8 cellular contexts compared by ENCODE assay signal in the genomic region with DNA sequence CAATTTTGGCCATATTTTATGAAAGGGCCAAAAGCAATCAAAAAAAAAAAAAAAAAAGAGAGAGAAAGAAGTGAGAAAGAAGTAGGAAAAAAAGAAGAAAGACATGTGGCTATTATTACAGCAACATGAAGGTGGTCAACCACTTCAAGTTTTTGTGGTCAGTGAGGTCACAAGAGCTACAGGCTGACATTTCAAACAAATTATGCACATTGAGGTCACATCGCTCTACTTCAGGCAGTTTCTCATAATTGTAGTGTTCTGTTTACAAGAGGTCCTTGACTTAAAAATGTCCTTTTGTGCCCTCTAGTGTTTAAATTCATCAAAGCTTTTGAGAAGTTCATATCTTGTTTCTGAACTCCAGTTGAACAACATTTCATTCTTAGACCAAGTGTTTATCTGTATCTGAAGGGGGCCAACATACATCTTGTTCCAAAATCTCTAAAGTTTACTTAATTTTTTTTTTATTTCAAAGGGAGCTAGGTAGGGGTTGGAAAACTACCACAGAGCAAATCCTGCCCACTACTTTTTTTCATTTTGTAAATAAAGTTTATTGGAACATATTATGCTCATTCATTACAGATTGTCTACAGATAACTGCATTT.
A peak's percentile ranks its signal among the peaks of the same experiment; 100 is the strongest.
DNase-seq lines count a peak whose midpoint lies in the region; ATAC-seq and TF ChIP-seq lines count a peak whose summit lies in the region.

No MANE protein-coding gene starts in this region.

- peak; percentile 52 to 59 (median 54) for TF ChIP-seq CTCF in right lobe of liver (IDR thresholded peaks at IDR 0.05)
- TF ChIP-seq CTCF in uterus (IDR thresholded peaks at IDR 0.05): peak; percentile 47 to 70 (median 60)

- H3K36me3 Mint-ChIP-seq in activated naive CD4-positive, alpha-beta T cell treated with anti-CD3 and anti-CD28 coated beads, Interleukin-2, amount 50 U/mL, for 72 hours: no peaks in the 10 kb centered on the region

- ATAC-seq in activated naive CD4-positive, alpha-beta T cell treated with anti-CD3 and anti-CD28 coated beads, Interleukin-2, amount 50 U/mL, for 72 hours: peak; percentile 92 to 94
- ATAC-seq in GM21619 (IDR thresholded peaks at IDR 0.05; ENCODE audit: unreplicated experiment): peak; percentile 100
- peak; percentile 80 to 91 (median 88) for ATAC-seq in right lobe of liver

- no peak for DNase-seq in activated naive CD4-positive, alpha-beta T cell treated with anti-CD3 and anti-CD28 coated beads, Interleukin-2, amount 50 U/mL, for 72 hours (ENCODE audit: low spot score in 2 of 2)
- no peak for DNase-seq in activated naive CD4-positive, alpha-beta T cell treated with Interleukin-2 at 50 U/mL for 16 hours
- DNase-seq in HT1080 (ENCODE audit: low read depth) (peak; percentile 77), OCI-M1 (lab: John Stamatoyannopoulos, UW) (peak; percentile 94), right lobe of liver (no peak), uterus (no peak)
- DNase-seq in central memory CD4-positive, alpha-beta T cell: peak; percentile 24

- no peaks in the 10 kb centered on the region for H3K36me3 ChIP-seq in right lobe of liver
- no peaks in the 10 kb centered on the region for H3K36me3 ChIP-seq in uterus

- H3K9me3 ChIP-seq in right lobe of liver (no peaks in the 10 kb centered on the region), uterus (no peaks in the 10 kb centered on the region)

- no peaks in the 10 kb centered on the region for H3K9me3 Mint-ChIP-seq in activated naive CD4-positive, alpha-beta T cell treated with anti-CD3 and anti-CD28 coated beads, Interleukin-2, amount 50 U/mL, for 72 hours

- intact Hi-C loops in right lobe of liver (cut with DNase I) (loop anchor here in 1 of 2 donors (10.0 kb wide), 2 partner anchors 114 to 284 kb away; no protein-coding TSS in a partner anchor), uterus (cut with DNase I; ENCODE audit: low total_unique reads) (loop anchor here (5.0 to 10.0 kb wide), 2 partner anchors 193 to 424 kb away; no protein-coding TSS in a partner anchor)

- WGBS in right lobe of liver (ENCODE audit: insufficient coverage, low coverage, low lambda C conversion rate, missing lambda C conversion rate): 0% methylated on average over 1 of the region's 1 CpG

- TF ChIP-seq POLR2A in right lobe of liver (IDR thresholded peaks at IDR 0.05): no peak
- no peak for TF ChIP-seq POLR2A in uterus (IDR thresholded peaks at IDR 0.05)

- H3K27ac ChIP-seq in right lobe of liver: no peak overlapping the region
- H3K27ac ChIP-seq in uterus: peak overlapping the region in 1 of 2 donors; percentile 48

- H3K27me3 ChIP-seq in right lobe of liver (no peaks in the 10 kb centered on the region), uterus (no peaks in the 10 kb centered on the region)

- peak overlapping the region in 1 of 2 donors; percentile 65 for H3K27ac Mint-ChIP-seq in activated naive CD4-positive, alpha-beta T cell treated with anti-CD3 and anti-CD28 coated beads, Interleukin-2, amount 50 U/mL, for 72 hours

- H3K4me3 ChIP-seq in right lobe of liver: no peak overlapping the region
- H3K4me3 ChIP-seq in uterus: no peak overlapping the region

- no peaks in the 10 kb centered on the region for H3K4me1 ChIP-seq in right lobe of liver
- H3K4me1 ChIP-seq in uterus: no peaks in the 10 kb centered on the region

Comparison
In these comparisons a context has a peak if more than half of its experiments do, and no peak if none do; other contexts are left out.
1. DNase-seq: peak in HT1080 (single experiment), OCI-M1 (single experiment) and central memory CD4-positive, alpha-beta T cell (single experiment); none in activated naive CD4-positive, alpha-beta T cell treated with anti-CD3 and anti-CD28 coated beads, Interleukin-2, amount 50 U/mL, for 72 hours (0 of 2), activated naive CD4-positive, alpha-beta T cell treated with Interleukin-2 at 50 U/mL for 16 hours (single experiment), right lobe of liver (0 of 3) and uterus (0 of 2).
2. Peak in every context shown above with its lines, with median percentiles within 50 percentile points of each other: ATAC-seq.